23 cellular contexts compared by ENCODE assay signal in the genomic region with DNA sequence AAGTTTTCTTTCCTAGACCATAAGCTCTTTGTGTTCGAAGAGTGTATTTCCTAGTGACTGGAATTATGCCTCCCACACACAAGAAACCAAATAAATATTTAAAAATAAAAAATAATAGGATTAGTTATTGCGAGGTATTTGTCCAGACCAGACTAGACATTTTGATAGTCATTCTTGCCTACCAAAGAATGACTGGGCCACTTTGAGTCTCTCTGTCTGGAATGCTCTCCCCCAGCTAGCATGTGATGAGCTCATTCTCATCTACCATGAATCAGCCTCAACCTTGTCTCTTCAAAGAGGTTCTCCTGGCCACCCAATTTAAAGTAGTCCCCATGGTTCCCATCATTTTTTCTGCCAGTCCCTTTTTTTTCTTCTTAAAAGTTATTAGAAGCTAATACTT. TPM values are rescaled to one million over a fixed set of nuclear protein-coding genes. Genes with fewer than 3 reads are reported as not detected.
A peak's percentile ranks its signal among the peaks of the same experiment; 100 is the strongest.
DNase-seq lines count a peak whose midpoint lies in the region; ATAC-seq and TF ChIP-seq lines count a peak whose summit lies in the region.
"Had no signal": no experiment of that assay in that cellular context is flagged by ENCODE, and none has a peak within 500 bp of the region (broad histone marks: within the 10 kb centered on the region; RNA-seq: fewer than 3 reads in every experiment).

No MANE protein-coding gene starts in this region.

- no peak for TF ChIP-seq EP300 in gastroesophageal sphincter (IDR thresholded peaks at IDR 0.05)

- no peaks in the 10 kb centered on the region for H3K27me3 ChIP-seq in gastroesophageal sphincter
- H3K27me3 ChIP-seq in gastrocnemius medialis = no peaks in the 10 kb centered on the region

- intact Hi-C loops in gastrocnemius medialis (cut with DNase I; ENCODE audit: low total_unique reads) = no loop called here

- in situ Hi-C loops in G401 (cut with HindIII; ENCODE audit: low sequenced_read_pairs) (no loop called here), gastrocnemius medialis (cut with MboI; ENCODE audit: low sequenced_read_pairs in 4 of 4) (loop anchor here in 1 of 4 donors (25.0 kb wide), 1 partner anchor 89 kb away; no protein-coding TSS in a partner anchor)

- WGBS in gastroesophageal sphincter (ENCODE audit: low coverage in 1 of 2), 2 donors = 83 to 86% methylated on average over 2 of the region's 2 CpGs

- H3K4me1 ChIP-seq in gastroesophageal sphincter (no peaks in the 10 kb centered on the region), gastrocnemius medialis (no peaks in the 10 kb centered on the region)

- TF ChIP-seq CTCF in gastroesophageal sphincter (IDR thresholded peaks at IDR 0.05) = no peak
- TF ChIP-seq CTCF in gastrocnemius medialis (IDR thresholded peaks at IDR 0.05 in 4 of 5, conservative IDR thresholded peaks at IDR 0.05 in 1 of 5) = no peak

- ATAC-seq in esophagus mucosa = peak; percentile 41
- no peak for ATAC-seq in gastroesophageal sphincter
- ATAC-seq in gastrocnemius medialis = no peak

- H3K4me3 ChIP-seq in gastroesophageal sphincter (no peak overlapping the region), gastrocnemius medialis (no peak overlapping the region)

- no peak for TF ChIP-seq POLR2A in gastroesophageal sphincter (IDR thresholded peaks at IDR 0.05)
- no peak for TF ChIP-seq POLR2A in gastrocnemius medialis (IDR thresholded peaks at IDR 0.05)

- DNase-seq in HS-5 (ENCODE audit: low read depth) (peak; percentile 9), amniotic epithelial cell (ENCODE audit: low read depth) (peak; percentile 27), non-pigmented ciliary epithelial cell (ENCODE audit: low read depth) (peak; percentile 43), G401 (ENCODE audit: low spot score) (no peak), gastrocnemius medialis (no peak)
- DNase-seq: CD8-positive, alpha-beta memory T cell; GF-D8; NCI-H1105 treated with DMSO at 0.1 percent for 48 hours; NCI-H2029 treated with DMSO at 0.1 percent for 48 hours; NCI-H2171; NCI-H524 treated with DMSO at 0.1 percent for 48 hours; NCI-H82; Right ventricle myocardium superior had no signal

- H3K36me3 ChIP-seq in gastroesophageal sphincter (no peaks in the 10 kb centered on the region), gastrocnemius medialis (no peaks in the 10 kb centered on the region)

- H3K27ac ChIP-seq in gastroesophageal sphincter = no peak overlapping the region
- H3K27ac ChIP-seq in gastrocnemius medialis = no peak overlapping the region
- H3K27ac ChIP-seq: C4-2B, KMS-11 had no signal

- H3K9me3 ChIP-seq in gastroesophageal sphincter = peaks cover 0 to 5% (median 2%) of the 10 kb centered on the region in 3 donors
- no peaks in the 10 kb centered on the region for H3K9me3 ChIP-seq in gastrocnemius medialis

RNA-seq across cellular contexts. Expression of gene DSC1, which starts 13.9 kb away (rescaled TPM):
- total RNA-seq in esophagus mucosa (0.52 TPM), gastroesophageal sphincter (not detected), gastrocnemius medialis (not detected)
- not detected in 2 replicates for total RNA-seq in G401 (2014; rRNA removed; shearing (Covaris generic))
- total RNA-seq: Daoy, H1, HT-29, OCI-LY7, RPMI7951, SK-MEL-5 had no signal

Comparison
In these comparisons a context has a peak if more than half of its experiments do, and no peak if none do; other contexts are left out.
1. DNase-seq: peak in HS-5 (single experiment), amniotic epithelial cell (single experiment) and non-pigmented ciliary epithelial cell (single experiment); none in G401 (single experiment) and gastrocnemius medialis (0 of 2).